1 cellular context compared by ENCODE assay signal in the genomic region with DNA sequence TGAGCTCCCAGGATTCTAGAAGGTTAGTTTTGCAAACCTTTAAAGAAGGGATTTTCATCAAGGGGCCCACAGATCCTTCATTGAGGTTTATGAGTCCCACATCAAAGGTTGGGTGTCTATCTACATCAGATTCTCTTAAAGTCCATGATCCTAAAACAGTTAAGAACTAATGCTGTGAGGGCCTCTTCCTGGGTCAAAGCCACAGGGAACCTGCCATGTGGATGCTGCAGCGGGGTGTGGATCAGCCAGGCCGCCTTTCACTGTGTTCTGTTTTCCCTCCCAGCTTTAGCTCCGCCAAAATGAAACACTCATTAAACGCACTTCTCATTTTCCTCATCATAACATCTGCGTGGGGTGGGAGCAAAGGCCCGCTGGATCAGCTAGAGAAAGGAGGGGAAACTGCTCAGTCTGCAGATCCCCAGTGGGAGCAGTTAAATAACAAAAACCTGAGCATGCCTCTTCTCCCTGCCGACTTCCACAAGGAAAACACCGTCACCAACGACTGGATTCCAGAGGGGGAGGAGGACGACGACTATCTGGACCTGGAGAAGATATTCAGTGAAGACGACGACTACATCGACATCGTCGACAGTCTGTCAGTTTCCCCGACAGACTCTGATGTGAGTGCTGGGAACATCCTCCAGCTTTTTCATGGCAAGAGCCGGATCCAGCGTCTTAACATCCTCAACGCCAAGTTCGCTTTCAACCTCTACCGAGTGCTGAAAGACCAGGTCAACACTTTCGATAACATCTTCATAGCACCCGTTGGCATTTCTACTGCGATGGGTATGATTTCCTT.
TF ChIP-seq lines count a peak whose summit lies in the region.

No MANE protein-coding gene starts in this region.

TF ChIP-seq in K562, 482 proteins besides CTCF, POLR2A, EP300 and RAD21 (continued from another document):
- TF ChIP-seq CLOCK (CRISPR knock-in tag; IDR thresholded peaks at IDR 0.05; ENCODE audit: borderline replicate concordance) (no peak), RREB1 (CRISPR knock-in tag; IDR thresholded peaks at IDR 0.05) (0 out of 2 replicates have a peak, but pooled peaks have one; percentile 43), GABPB2 (CRISPR knock-in tag; conservative IDR thresholded peaks at IDR 0.05) (peak; percentile 76; the same call in 1 of the 2 replicates), MAFF (IDR thresholded peaks at IDR 0.05; ENCODE audit: low read length) (peak; percentile 16; the same call in 1 of the 2 replicates)
